ENCODE assay signal across 1 cellular context in the genomic region with DNA sequence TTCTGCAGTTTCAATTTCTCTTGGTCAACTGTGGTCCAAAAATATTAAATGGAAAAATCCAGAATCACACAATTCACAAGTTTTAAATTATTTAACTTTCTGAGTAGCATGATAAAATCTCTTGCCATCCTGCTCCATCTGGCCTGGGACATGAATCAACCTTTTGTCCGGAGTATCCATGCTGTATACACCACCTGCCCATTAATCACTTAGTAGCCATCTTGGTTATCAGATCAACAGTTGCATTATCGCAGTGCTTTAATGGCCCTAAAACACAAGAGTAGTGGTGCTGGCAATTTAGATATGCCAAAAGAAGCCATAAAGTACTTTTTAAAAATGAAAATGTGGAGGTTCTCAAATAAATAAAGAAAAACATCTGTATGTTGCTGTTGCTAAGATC.
TF ChIP-seq lines count a peak whose summit lies in the region.

No MANE protein-coding gene starts in this region.

TF ChIP-seq in SK-N-SH treated with all-trans-retinoic acid at 6 μM for 48 hours, 23 proteins besides CTCF, POLR2A, EP300 and RAD21 (continued from another document):
- no peak for TF ChIP-seq POU6F1 (CRISPR knock-in tag; IDR thresholded peaks at IDR 0.05; ENCODE audit: borderline replicate concordance, low read depth)
